In genomic region chr15:73108676-73109075, GRCh38 we compare ENCODE assay signal across 19 cellular contexts.
"Had no signal": no experiment of that assay in that cellular context is flagged by ENCODE, and none has a peak within 500 bp of the region (broad histone marks: within the 10 kb centered on the region; RNA-seq: fewer than 3 reads in every experiment).

No MANE protein-coding gene starts in this region.

- H3K4me1 ChIP-seq: foreskin keratinocyte, sigmoid colon, spleen, upper lobe of right lung had no signal

- DNase-seq: activated CD4-positive, alpha-beta memory T cell treated with anti-CD3 and anti-CD28 coated beads, Interleukin-2, amount 10 ng/mL, durations not matched to agents 7 days and 5 days; activated CD4-positive, alpha-beta T cell treated with anti-CD3 and anti-CD28 coated beads for 48 hours; activated CD4-positive, CD25-positive, alpha-beta regulatory T cell; activated CD8-positive, alpha-beta memory T cell treated with anti-CD3 and anti-CD28 coated beads, Interleukin-2, amount 10 ng/mL, durations not matched to agents 7 days and 5 days; activated naive CD4-positive, alpha-beta T cell; activated naive CD8-positive, alpha-beta T cell treated with anti-CD3 and anti-CD28 coated beads, Interleukin-2, amount 10 ng/mL, durations not matched to agents 7 days and 5 days; foreskin keratinocyte; kidney glomerular epithelial cell; mesenchymal stem cell; natural killer cell; sigmoid colon; spleen; stimulated activated CD4-positive, alpha-beta T cell treated with anti-CD3 and anti-CD28 coated beads, Interleukin-4, amount 100 ng/mL, for 4 hours; T-helper 2 cell; testis; upper lobe of right lung had no signal

- H3K9me3 ChIP-seq: sigmoid colon, spleen, testis, upper lobe of right lung had no signal

- H3K4me3 ChIP-seq: cardiac muscle cell, dorsolateral prefrontal cortex, sigmoid colon, spleen, testis, upper lobe of right lung had no signal

- H3K36me3 ChIP-seq: cardiac muscle cell, sigmoid colon, spleen, upper lobe of right lung had no signal

- ATAC-seq: activated CD8-positive, alpha-beta memory T cell treated with anti-CD3 and anti-CD28 coated beads, Interleukin-2, amount 10 ng/mL, durations not matched to agents 7 days and 5 days; foreskin keratinocyte; natural killer cell; stimulated activated memory B cell treated with anti-CD40 and anti-IgM and Interleukin-4, amounts not matched to agents 10 μg/mL and 1 μg/mL and 100 μg/mL, for 72 hours; upper lobe of right lung had no signal

- H3K27me3 ChIP-seq: cardiac muscle cell, dorsolateral prefrontal cortex, foreskin keratinocyte, sigmoid colon, spleen, testis, upper lobe of right lung had no signal

- H3K27ac ChIP-seq: cardiac muscle cell, foreskin keratinocyte, sigmoid colon, spleen, testis, upper lobe of right lung had no signal
